In the genomic region with DNA sequence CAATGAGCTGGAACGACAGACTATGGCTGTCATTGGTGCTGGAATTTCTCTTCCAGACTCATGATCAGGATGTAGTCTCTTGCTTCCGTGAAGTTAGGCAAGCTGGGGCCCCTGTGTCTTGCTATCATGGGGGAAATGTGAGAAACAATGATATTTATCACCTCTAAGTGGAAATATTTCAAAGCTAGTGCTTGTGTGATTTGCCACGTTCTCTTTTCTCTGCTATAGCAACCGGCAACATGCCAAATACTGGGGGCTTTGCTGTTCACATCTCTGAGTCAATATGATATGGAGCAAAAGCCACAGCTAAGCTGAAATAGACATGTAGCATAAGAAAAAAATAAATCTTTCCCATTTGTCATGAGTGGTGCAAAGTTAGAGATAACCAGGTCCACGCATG, we compare ENCODE assay signal across 1 cellular context.
TF ChIP-seq lines count a peak whose summit lies in the region.

No MANE protein-coding gene starts in this region.

TF ChIP-seq in GM23338, 12 proteins besides CTCF, POLR2A, EP300 and RAD21 (continued from another document):
- TF ChIP-seq, protein P1, sequence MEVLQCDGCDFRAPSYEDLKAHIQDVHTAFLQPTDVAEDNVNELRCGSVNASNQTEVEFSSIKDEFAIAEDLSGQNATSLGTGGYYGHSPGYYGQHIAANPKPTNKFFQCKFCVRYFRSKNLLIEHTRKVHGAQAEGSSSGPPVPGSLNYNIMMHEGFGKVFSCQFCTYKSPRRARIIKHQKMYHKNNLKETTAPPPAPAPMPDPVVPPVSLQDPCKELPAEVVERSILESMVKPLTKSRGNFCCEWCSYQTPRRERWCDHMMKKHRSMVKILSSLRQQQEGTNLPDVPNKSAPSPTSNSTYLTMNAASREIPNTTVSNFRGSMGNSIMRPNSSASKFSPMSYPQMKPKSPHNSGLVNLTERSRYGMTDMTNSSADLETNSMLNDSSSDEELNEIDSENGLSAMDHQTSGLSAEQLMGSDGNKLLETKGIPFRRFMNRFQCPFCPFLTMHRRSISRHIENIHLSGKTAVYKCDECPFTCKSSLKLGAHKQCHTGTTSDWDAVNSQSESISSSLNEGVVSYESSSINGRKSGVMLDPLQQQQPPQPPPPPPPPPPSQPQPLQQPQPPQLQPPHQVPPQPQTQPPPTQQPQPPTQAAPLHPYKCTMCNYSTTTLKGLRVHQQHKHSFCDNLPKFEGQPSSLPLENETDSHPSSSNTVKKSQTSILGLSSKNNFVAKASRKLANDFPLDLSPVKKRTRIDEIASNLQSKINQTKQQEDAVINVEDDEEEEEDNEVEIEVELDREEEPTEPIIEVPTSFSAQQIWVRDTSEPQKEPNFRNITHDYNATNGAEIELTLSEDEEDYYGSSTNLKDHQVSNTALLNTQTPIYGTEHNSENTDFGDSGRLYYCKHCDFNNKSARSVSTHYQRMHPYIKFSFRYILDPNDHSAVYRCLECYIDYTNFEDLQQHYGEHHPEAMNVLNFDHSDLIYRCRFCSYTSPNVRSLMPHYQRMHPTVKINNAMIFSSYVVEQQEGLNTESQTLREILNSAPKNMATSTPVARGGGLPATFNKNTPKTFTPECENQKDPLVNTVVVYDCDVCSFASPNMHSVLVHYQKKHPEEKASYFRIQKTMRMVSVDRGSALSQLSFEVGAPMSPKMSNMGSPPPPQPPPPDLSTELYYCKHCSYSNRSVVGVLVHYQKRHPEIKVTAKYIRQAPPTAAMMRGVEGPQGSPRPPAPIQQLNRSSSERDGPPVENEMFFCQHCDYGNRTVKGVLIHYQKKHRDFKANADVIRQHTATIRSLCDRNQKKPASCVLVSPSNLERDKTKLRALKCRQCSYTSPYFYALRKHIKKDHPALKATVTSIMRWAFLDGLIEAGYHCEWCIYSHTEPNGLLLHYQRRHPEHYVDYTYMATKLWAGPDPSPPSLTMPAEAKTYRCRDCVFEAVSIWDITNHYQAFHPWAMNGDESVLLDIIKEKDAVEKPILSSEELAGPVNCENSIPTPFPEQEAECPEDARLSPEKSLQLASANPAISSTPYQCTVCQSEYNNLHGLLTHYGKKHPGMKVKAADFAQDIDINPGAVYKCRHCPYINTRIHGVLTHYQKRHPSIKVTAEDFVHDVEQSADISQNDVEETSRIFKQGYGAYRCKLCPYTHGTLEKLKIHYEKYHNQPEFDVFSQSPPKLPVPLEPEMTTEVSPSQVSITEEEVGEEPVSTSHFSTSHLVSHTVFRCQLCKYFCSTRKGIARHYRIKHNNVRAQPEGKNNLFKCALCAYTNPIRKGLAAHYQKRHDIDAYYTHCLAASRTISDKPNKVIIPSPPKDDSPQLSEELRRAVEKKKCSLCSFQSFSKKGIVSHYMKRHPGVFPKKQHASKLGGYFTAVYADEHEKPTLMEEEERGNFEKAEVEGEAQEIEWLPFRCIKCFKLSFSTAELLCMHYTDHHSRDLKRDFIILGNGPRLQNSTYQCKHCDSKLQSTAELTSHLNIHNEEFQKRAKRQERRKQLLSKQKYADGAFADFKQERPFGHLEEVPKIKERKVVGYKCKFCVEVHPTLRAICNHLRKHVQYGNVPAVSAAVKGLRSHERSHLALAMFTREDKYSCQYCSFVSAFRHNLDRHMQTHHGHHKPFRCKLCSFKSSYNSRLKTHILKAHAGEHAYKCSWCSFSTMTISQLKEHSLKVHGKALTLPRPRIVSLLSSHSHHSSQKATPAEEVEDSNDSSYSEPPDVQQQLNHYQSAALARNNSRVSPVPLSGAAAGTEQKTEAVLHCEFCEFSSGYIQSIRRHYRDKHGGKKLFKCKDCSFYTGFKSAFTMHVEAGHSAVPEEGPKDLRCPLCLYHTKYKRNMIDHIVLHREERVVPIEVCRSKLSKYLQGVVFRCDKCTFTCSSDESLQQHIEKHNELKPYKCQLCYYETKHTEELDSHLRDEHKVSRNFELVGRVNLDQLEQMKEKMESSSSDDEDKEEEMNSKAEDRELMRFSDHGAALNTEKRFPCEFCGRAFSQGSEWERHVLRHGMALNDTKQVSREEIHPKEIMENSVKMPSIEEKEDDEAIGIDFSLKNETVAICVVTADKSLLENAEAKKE (CRISPR knock-in tag; IDR thresholded peaks at IDR 0.05): no peak
- no peak for TF ChIP-seq EZH2phosphoT487 (IDR thresholded peaks at IDR 0.05; ENCODE audit: unreplicated experiment)
- TF ChIP-seq EZH2 (IDR thresholded peaks at IDR 0.05; ENCODE audit: low read depth, unreplicated experiment): no peak
- no peak for TF ChIP-seq ZNF331 (CRISPR knock-in tag; IDR thresholded peaks at IDR 0.05; ENCODE audit: low read depth)
- TF ChIP-seq POLR2AphosphoS5 (IDR thresholded peaks at IDR 0.05; ENCODE audit: low read depth): no peak
